In genomic region chr9:86246752-86247161, GRCh38 we compare ENCODE assay signal across 9 cellular contexts. TPM values are rescaled to one million over a fixed set of nuclear protein-coding genes. Genes with fewer than 3 reads are reported as not detected.
DNase-seq lines count a peak whose midpoint lies in the region; ATAC-seq and TF ChIP-seq lines count a peak whose summit lies in the region.
"Had no signal": no experiment of that assay in that cellular context is flagged by ENCODE, and none has a peak within 500 bp of the region (broad histone marks: within the 10 kb centered on the region; RNA-seq: fewer than 3 reads in every experiment).

No MANE protein-coding gene starts in this region.

- no peaks in the 10 kb centered on the region for H3K36me3 ChIP-seq in OCI-LY3 (replicated peaks; ENCODE audit: low read depth, low read length)
- no peaks in the 10 kb centered on the region for H3K36me3 ChIP-seq in neural progenitor cell
- no peaks in the 10 kb centered on the region for H3K36me3 ChIP-seq in Peyer's patch

- H2AFZ ChIP-seq in OCI-LY3 (ENCODE audit: low read depth, low read length) (no peak overlapping the region), neural progenitor cell (replicated peaks) (peak overlapping the region; percentile 17)

- peaks cover 5% of the 10 kb centered on the region for H3K9me3 Mint-ChIP-seq in neural progenitor cell
- H3K9me3 Mint-ChIP-seq in activated CD4-positive, alpha-beta T cell treated with anti-CD3 and anti-CD28 coated beads, Interleukin-2, amount 10 ng/mL, durations not matched to agents 24 days and 14 days = peaks cover 3% of the 10 kb centered on the region

- no peak overlapping the region for H3K27ac Mint-ChIP-seq in neural progenitor cell
- no peak overlapping the region for H3K27ac Mint-ChIP-seq in activated CD4-positive, alpha-beta T cell treated with anti-CD3 and anti-CD28 coated beads, Interleukin-2, amount 10 ng/mL, durations not matched to agents 24 days and 14 days

- H3K4me3 Mint-ChIP-seq in neural progenitor cell = no peak overlapping the region
- H3K4me3 Mint-ChIP-seq in activated CD4-positive, alpha-beta T cell treated with anti-CD3 and anti-CD28 coated beads, Interleukin-2, amount 10 ng/mL, durations not matched to agents 24 days and 14 days = no peak overlapping the region

- H3K79me2 ChIP-seq in OCI-LY3 (ENCODE audit: low read length) (no peaks in the 10 kb centered on the region), neural progenitor cell (ENCODE audit: low read depth) (no peaks in the 10 kb centered on the region)

- H4K20me1 ChIP-seq in OCI-LY3 (ENCODE audit: insufficient read depth, low read length) (no peaks in the 10 kb centered on the region), neural progenitor cell (ENCODE audit: low read depth) (no peaks in the 10 kb centered on the region)

- no peaks in the 10 kb centered on the region for H3K36me3 Mint-ChIP-seq in neural progenitor cell
- H3K36me3 Mint-ChIP-seq in activated CD4-positive, alpha-beta T cell treated with anti-CD3 and anti-CD28 coated beads, Interleukin-2, amount 10 ng/mL, durations not matched to agents 24 days and 14 days (ENCODE audit: low read depth) = peaks cover 1% of the 10 kb centered on the region

- ATAC-seq in GM18873 (IDR thresholded peaks at IDR 0.05; ENCODE audit: low FRiP score, unreplicated experiment) (peak; percentile 80), HG02588 (IDR thresholded peaks at IDR 0.05; ENCODE audit: unreplicated experiment) (peak; percentile 89)

- H3K4me1 Mint-ChIP-seq in neural progenitor cell = peaks cover 8% of the 10 kb centered on the region
- H3K4me1 Mint-ChIP-seq in activated CD4-positive, alpha-beta T cell treated with anti-CD3 and anti-CD28 coated beads, Interleukin-2, amount 10 ng/mL, durations not matched to agents 24 days and 14 days = peaks cover 2% of the 10 kb centered on the region

- DNase-seq in neural progenitor cell (ENCODE audit: low spot score) (peak; percentile 26), Peyer's patch (no peak), hippocampal formation (lab: John Stamatoyannopoulos, UW) (no peak), GOT3 (lab: John Stamatoyannopoulos, UW) (no peak)
- no peak for DNase-seq in activated CD4-positive, alpha-beta T cell treated with anti-CD3 and anti-CD28 coated beads, Interleukin-2, amount 10 ng/mL, durations not matched to agents 24 days and 14 days

- no peak overlapping the region for H3K9ac ChIP-seq in OCI-LY3 (ENCODE audit: low read length)
- H3K9ac ChIP-seq in neural progenitor cell = no peak overlapping the region

- H3K9me3 ChIP-seq in OCI-LY3 (ENCODE audit: insufficient read depth, low read length) (no peaks in the 10 kb centered on the region), neural progenitor cell (ENCODE audit: low read depth) (no peaks in the 10 kb centered on the region), Peyer's patch (no peaks in the 10 kb centered on the region)

- peaks cover 6% of the 10 kb centered on the region for H3F3A ChIP-seq in neural progenitor cell (ENCODE audit: low read depth)

- no peak for TF ChIP-seq POLR2A in Peyer's patch (IDR thresholded peaks at IDR 0.05)

- intact Hi-C loops in activated CD4-positive, alpha-beta T cell treated with anti-CD3 and anti-CD28 coated beads, Interleukin-2, amount 10 ng/mL, durations not matched to agents 24 days and 14 days (cut with micrococcal nuclease) = no loop called here

- H3K27me3 ChIP-seq in OCI-LY3 (ENCODE audit: low read depth, low read length) (0 out of 2 replicates have a peak, but pooled peaks cover 6% of the 10 kb centered on the region), neural progenitor cell (no peaks in the 10 kb centered on the region), Peyer's patch (no peaks in the 10 kb centered on the region)

- H3K27me3 Mint-ChIP-seq in neural progenitor cell (ENCODE audit: insufficient read depth, low read depth) = peaks cover 2% of the 10 kb centered on the region
- H3K27me3 Mint-ChIP-seq in activated CD4-positive, alpha-beta T cell treated with anti-CD3 and anti-CD28 coated beads, Interleukin-2, amount 10 ng/mL, durations not matched to agents 24 days and 14 days = no peaks in the 10 kb centered on the region

- peak; percentile 27; the same call in 1 of the 2 replicates for TF ChIP-seq CTCF in OCI-LY3 (IDR thresholded peaks at IDR 0.05; ENCODE audit: low read depth, low read length)
- peak; percentile 19 for TF ChIP-seq CTCF in neural progenitor cell (IDR thresholded peaks at IDR 0.05)
- TF ChIP-seq CTCF in Peyer's patch (IDR thresholded peaks at IDR 0.05) = peak in 1 of 6 experiments; percentile 4

- no peak overlapping the region for H3K27ac ChIP-seq in OCI-LY3 (ENCODE audit: low read length)
- H3K27ac ChIP-seq in neural progenitor cell = no peak overlapping the region
- H3K27ac ChIP-seq in Peyer's patch = no peak overlapping the region
- H3K27ac ChIP-seq: epithelial cell of prostate had no signal

- H3K4me2 ChIP-seq in OCI-LY3 (ENCODE audit: low read length) (peak overlapping the region; percentile 10), neural progenitor cell (no peak overlapping the region)

- no peak overlapping the region for H3K4me3 ChIP-seq in OCI-LY3 (ENCODE audit: low read length)
- H3K4me3 ChIP-seq in neural progenitor cell = no peak overlapping the region
- no peak overlapping the region for H3K4me3 ChIP-seq in Peyer's patch

- peaks cover 3% of the 10 kb centered on the region for H3K4me1 ChIP-seq in OCI-LY3 (ENCODE audit: low read length)
- H3K4me1 ChIP-seq in neural progenitor cell = peaks cover 11% of the 10 kb centered on the region
- no peaks in the 10 kb centered on the region for H3K4me1 ChIP-seq in Peyer's patch

RNA-seq across cellular contexts. Expression of gene C9orf153, which starts 12.7 kb away (rescaled TPM):
- total RNA-seq in neural progenitor cell (ENCODE audit: low replicate concordance) = 0.25 TPM in 1 of 2 replicates, not detected in the other
- total RNA-seq in activated CD4-positive, alpha-beta T cell treated with anti-CD3 and anti-CD28 coated beads, Interleukin-2, amount 10 ng/mL, durations not matched to agents 24 days and 14 days = 0.33 and 0.45 TPM in 2 replicates
- under 1 TPM in 1 of 4 donors, not detected in 3; 0.54 TPM for total RNA-seq in Peyer's patch

RNA-seq across cellular contexts. Expression of gene ISCA1, which starts 35.6 kb away (rescaled TPM):
- total RNA-seq in neural progenitor cell (ENCODE audit: low replicate concordance) (27.9 and 42.9 TPM in 2 replicates), Peyer's patch (10 to 100 TPM; 13.8 to 35.8 (median 31.9) TPM)
- total RNA-seq in activated CD4-positive, alpha-beta T cell treated with anti-CD3 and anti-CD28 coated beads, Interleukin-2, amount 10 ng/mL, durations not matched to agents 24 days and 14 days = 29.4 and 30.1 TPM in 2 replicates
